Comparison of ENCODE assay signal across 1 cellular context in genomic region chr16:88662843-88663606, GRCh38.
TF ChIP-seq lines count a peak whose summit lies in the region.

TSS of gene MVD (minus strand) at chr16:88663091. CDS start at chr16:88663080, 11 bp downstream.

TF ChIP-seq in K562, 482 proteins besides CTCF, POLR2A, EP300 and RAD21 (continued from another document and continues in another):
- TF ChIP-seq E2F4 (CRISPR knock-in tag; IDR thresholded peaks at IDR 0.05; ENCODE audit: low read depth) (0 out of 2 replicates have a peak, but pooled peaks have one; percentile 51), HCFC1 (IDR thresholded peaks at IDR 0.05; ENCODE audit: low read depth, low read length) (peak; percentile 72), POU5F1 (IDR thresholded peaks at IDR 0.05; ENCODE audit: borderline replicate concordance, low read depth, low read length, partially characterized antibody) (no peak), MGA (IDR thresholded peaks at IDR 0.05) (no peak; the same call in 1 of the 2 replicates), E2F6 (IDR thresholded peaks at IDR 0.05; ENCODE audit: borderline replicate concordance in 1 of 2, extremely low read depth in 1 of 2, insufficient read depth in 1 of 2, insufficient read length in 1 of 2, low read depth in 1 of 2, low read length in 1 of 2, poor library complexity in 1 of 2, severe bottlenecking in 1 of 2) (peak; percentile 57 to 81), TRIM28 (IDR thresholded peaks at IDR 0.05) (no peak), BCOR (IDR thresholded peaks at IDR 0.05) (peak; percentile 16; the same call in 1 of the 2 replicates), CUX1 (CRISPR knock-in tag; IDR thresholded peaks at IDR 0.05) (no peak), NCOA4 (IDR thresholded peaks at IDR 0.05; ENCODE audit: partially characterized antibody) (no peak), MEIS2 (IDR thresholded peaks at IDR 0.05; ENCODE audit: partially characterized antibody) (peak; percentile 75), JUN (IDR thresholded peaks at IDR 0.05; ENCODE audit: borderline replicate concordance, low read depth, low read length) (peak; percentile 37; the same call in 1 of the 2 replicates), JUN (CRISPR knock-in tag; IDR thresholded peaks at IDR 0.05; ENCODE audit: borderline replicate concordance) (no peak; the same call in 1 of the 2 replicates), SETDB1 (IDR thresholded peaks at IDR 0.05; ENCODE audit: low read length) (no peak), ZNF76 (CRISPR knock-in tag; IDR thresholded peaks at IDR 0.05; ENCODE audit: borderline replicate concordance) (no peak), MEF2D (tag; conservative IDR thresholded peaks at IDR 0.05; ENCODE audit: low read depth) (no peak), ATF1 (CRISPR knock-in tag; IDR thresholded peaks at IDR 0.05) (peak; percentile 82), ATF1 (tag; IDR thresholded peaks at IDR 0.05) (peak; percentile 98), MAFG (tag; conservative IDR thresholded peaks at IDR 0.05) (no peak), ELF2 (CRISPR knock-in tag; IDR thresholded peaks at IDR 0.05) (peak; percentile 84), EWSR1 (IDR thresholded peaks at IDR 0.05; ENCODE audit: borderline replicate concordance, low read depth, partially characterized antibody) (no peak), ZNF740 (CRISPR knock-in tag; IDR thresholded peaks at IDR 0.05) (peak; percentile 55; the same call in 1 of the 2 replicates), ZNF740 (tag; IDR thresholded peaks at IDR 0.05) (no peak), SRF (CRISPR knock-in tag; IDR thresholded peaks at IDR 0.05) (peak in 1 of 2 experiments; percentile 33; a peak in 1 of 4 replicates), SMARCC2 (IDR thresholded peaks at IDR 0.05; ENCODE audit: low read depth) (no peak), ZFP30 (CRISPR knock-in tag; IDR thresholded peaks at IDR 0.05; ENCODE audit: borderline replicate concordance) (no peak), ZKSCAN8 (CRISPR knock-in tag; IDR thresholded peaks at IDR 0.05) (no peak), ZNF695 (CRISPR knock-in tag; IDR thresholded peaks at IDR 0.05) (no peak), SAFB (IDR thresholded peaks at IDR 0.05; ENCODE audit: borderline replicate concordance, low read depth, low read length) (no peak; the same call in 1 of the 2 replicates), SRSF7 (optimal IDR thresholded peaks at IDR 0.05; ENCODE audit: low read depth, low read length) (no peak), SUPT5H (IDR thresholded peaks at IDR 0.05) (peak; percentile 96), MXI1 (IDR thresholded peaks at IDR 0.05; ENCODE audit: low read depth, low read length) (no peak), NR2C2 (CRISPR knock-in tag; IDR thresholded peaks at IDR 0.05) (peak; percentile 87), NR2C2 (tag; IDR thresholded peaks at IDR 0.05) (peak; percentile 97), FOXP4 (CRISPR knock-in tag; IDR thresholded peaks at IDR 0.05; ENCODE audit: borderline replicate concordance) (no peak), ELK3 (CRISPR knock-in tag; IDR thresholded peaks at IDR 0.05) (no peak)
